ENCODE assay signal across 1 cellular context in the genomic region with DNA sequence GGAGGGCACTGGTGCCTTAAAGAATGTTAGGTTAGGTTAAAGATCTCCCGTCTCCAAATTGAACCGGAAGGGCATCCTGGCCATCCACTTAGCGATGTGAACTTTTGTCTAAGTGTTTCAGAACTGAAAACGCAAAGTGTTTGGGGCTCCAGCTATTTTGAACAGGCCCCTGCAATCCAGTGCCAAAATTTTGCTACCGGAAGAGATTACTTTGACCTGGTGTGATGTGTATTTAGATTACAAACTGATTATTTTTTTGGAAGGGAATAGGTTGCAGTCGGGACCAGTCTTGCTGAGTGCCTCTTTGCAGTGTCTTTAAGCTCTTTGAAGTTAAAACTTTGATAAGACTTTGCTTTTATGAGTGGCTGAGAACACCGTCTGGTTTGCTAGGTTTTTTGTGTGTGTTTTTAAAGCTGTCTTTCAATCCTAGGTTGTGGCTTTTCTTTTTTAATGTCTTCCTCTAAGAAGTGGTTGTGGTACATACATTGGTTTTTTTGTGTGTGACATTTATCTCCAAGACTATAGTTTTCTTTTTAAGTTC.
TF ChIP-seq lines count a peak whose summit lies in the region.

No MANE protein-coding gene starts in this region.

TF ChIP-seq in liver, 16 proteins besides CTCF, POLR2A, EP300 and RAD21:
- no peak for TF ChIP-seq REST (IDR thresholded peaks at IDR 0.05)
- TF ChIP-seq HNF4G (IDR thresholded peaks at IDR 0.05): no peak
- TF ChIP-seq FOXA2 (IDR thresholded peaks at IDR 0.05): no peak
- no peak for TF ChIP-seq FOXA1 (IDR thresholded peaks at IDR 0.05)
- no peak for TF ChIP-seq MAX (IDR thresholded peaks at IDR 0.05)
- TF ChIP-seq, protein P1, sequence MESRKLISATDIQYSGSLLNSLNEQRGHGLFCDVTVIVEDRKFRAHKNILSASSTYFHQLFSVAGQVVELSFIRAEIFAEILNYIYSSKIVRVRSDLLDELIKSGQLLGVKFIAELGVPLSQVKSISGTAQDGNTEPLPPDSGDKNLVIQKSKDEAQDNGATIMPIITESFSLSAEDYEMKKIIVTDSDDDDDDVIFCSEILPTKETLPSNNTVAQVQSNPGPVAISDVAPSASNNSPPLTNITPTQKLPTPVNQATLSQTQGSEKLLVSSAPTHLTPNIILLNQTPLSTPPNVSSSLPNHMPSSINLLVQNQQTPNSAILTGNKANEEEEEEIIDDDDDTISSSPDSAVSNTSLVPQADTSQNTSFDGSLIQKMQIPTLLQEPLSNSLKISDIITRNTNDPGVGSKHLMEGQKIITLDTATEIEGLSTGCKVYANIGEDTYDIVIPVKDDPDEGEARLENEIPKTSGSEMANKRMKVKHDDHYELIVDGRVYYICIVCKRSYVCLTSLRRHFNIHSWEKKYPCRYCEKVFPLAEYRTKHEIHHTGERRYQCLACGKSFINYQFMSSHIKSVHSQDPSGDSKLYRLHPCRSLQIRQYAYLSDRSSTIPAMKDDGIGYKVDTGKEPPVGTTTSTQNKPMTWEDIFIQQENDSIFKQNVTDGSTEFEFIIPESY (IDR thresholded peaks at IDR 0.05): no peak
- TF ChIP-seq, protein P2, sequence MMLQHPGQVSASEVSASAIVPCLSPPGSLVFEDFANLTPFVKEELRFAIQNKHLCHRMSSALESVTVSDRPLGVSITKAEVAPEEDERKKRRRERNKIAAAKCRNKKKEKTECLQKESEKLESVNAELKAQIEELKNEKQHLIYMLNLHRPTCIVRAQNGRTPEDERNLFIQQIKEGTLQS (IDR thresholded peaks at IDR 0.05): no peak
- no peak for TF ChIP-seq EGR1 (IDR thresholded peaks at IDR 0.05; ENCODE audit: low read depth in 2 of 2)
- TF ChIP-seq HNF4A (conservative IDR thresholded peaks at IDR 0.05): no peak
- no peak for TF ChIP-seq NR2F2 (IDR thresholded peaks at IDR 0.05)
- TF ChIP-seq RXRA (IDR thresholded peaks at IDR 0.05): no peak
- no peak for TF ChIP-seq YY1 (IDR thresholded peaks at IDR 0.05)
- TF ChIP-seq SP1 (IDR thresholded peaks at IDR 0.05): no peak
TF ChIP-seq in liver: peak in this region for 0.
